In genomic region chr5:176486189-176486757, GRCh38 we compare ENCODE assay signal across 1 cellular context.
TF ChIP-seq lines count a peak whose summit lies in the region.

No MANE protein-coding gene starts in this region.

TF ChIP-seq in GM23338, 12 proteins besides CTCF, POLR2A, EP300 and RAD21 (continued from another document):
- TF ChIP-seq, protein P1, sequence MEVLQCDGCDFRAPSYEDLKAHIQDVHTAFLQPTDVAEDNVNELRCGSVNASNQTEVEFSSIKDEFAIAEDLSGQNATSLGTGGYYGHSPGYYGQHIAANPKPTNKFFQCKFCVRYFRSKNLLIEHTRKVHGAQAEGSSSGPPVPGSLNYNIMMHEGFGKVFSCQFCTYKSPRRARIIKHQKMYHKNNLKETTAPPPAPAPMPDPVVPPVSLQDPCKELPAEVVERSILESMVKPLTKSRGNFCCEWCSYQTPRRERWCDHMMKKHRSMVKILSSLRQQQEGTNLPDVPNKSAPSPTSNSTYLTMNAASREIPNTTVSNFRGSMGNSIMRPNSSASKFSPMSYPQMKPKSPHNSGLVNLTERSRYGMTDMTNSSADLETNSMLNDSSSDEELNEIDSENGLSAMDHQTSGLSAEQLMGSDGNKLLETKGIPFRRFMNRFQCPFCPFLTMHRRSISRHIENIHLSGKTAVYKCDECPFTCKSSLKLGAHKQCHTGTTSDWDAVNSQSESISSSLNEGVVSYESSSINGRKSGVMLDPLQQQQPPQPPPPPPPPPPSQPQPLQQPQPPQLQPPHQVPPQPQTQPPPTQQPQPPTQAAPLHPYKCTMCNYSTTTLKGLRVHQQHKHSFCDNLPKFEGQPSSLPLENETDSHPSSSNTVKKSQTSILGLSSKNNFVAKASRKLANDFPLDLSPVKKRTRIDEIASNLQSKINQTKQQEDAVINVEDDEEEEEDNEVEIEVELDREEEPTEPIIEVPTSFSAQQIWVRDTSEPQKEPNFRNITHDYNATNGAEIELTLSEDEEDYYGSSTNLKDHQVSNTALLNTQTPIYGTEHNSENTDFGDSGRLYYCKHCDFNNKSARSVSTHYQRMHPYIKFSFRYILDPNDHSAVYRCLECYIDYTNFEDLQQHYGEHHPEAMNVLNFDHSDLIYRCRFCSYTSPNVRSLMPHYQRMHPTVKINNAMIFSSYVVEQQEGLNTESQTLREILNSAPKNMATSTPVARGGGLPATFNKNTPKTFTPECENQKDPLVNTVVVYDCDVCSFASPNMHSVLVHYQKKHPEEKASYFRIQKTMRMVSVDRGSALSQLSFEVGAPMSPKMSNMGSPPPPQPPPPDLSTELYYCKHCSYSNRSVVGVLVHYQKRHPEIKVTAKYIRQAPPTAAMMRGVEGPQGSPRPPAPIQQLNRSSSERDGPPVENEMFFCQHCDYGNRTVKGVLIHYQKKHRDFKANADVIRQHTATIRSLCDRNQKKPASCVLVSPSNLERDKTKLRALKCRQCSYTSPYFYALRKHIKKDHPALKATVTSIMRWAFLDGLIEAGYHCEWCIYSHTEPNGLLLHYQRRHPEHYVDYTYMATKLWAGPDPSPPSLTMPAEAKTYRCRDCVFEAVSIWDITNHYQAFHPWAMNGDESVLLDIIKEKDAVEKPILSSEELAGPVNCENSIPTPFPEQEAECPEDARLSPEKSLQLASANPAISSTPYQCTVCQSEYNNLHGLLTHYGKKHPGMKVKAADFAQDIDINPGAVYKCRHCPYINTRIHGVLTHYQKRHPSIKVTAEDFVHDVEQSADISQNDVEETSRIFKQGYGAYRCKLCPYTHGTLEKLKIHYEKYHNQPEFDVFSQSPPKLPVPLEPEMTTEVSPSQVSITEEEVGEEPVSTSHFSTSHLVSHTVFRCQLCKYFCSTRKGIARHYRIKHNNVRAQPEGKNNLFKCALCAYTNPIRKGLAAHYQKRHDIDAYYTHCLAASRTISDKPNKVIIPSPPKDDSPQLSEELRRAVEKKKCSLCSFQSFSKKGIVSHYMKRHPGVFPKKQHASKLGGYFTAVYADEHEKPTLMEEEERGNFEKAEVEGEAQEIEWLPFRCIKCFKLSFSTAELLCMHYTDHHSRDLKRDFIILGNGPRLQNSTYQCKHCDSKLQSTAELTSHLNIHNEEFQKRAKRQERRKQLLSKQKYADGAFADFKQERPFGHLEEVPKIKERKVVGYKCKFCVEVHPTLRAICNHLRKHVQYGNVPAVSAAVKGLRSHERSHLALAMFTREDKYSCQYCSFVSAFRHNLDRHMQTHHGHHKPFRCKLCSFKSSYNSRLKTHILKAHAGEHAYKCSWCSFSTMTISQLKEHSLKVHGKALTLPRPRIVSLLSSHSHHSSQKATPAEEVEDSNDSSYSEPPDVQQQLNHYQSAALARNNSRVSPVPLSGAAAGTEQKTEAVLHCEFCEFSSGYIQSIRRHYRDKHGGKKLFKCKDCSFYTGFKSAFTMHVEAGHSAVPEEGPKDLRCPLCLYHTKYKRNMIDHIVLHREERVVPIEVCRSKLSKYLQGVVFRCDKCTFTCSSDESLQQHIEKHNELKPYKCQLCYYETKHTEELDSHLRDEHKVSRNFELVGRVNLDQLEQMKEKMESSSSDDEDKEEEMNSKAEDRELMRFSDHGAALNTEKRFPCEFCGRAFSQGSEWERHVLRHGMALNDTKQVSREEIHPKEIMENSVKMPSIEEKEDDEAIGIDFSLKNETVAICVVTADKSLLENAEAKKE (CRISPR knock-in tag; IDR thresholded peaks at IDR 0.05): no peak
- TF ChIP-seq, protein P2, sequence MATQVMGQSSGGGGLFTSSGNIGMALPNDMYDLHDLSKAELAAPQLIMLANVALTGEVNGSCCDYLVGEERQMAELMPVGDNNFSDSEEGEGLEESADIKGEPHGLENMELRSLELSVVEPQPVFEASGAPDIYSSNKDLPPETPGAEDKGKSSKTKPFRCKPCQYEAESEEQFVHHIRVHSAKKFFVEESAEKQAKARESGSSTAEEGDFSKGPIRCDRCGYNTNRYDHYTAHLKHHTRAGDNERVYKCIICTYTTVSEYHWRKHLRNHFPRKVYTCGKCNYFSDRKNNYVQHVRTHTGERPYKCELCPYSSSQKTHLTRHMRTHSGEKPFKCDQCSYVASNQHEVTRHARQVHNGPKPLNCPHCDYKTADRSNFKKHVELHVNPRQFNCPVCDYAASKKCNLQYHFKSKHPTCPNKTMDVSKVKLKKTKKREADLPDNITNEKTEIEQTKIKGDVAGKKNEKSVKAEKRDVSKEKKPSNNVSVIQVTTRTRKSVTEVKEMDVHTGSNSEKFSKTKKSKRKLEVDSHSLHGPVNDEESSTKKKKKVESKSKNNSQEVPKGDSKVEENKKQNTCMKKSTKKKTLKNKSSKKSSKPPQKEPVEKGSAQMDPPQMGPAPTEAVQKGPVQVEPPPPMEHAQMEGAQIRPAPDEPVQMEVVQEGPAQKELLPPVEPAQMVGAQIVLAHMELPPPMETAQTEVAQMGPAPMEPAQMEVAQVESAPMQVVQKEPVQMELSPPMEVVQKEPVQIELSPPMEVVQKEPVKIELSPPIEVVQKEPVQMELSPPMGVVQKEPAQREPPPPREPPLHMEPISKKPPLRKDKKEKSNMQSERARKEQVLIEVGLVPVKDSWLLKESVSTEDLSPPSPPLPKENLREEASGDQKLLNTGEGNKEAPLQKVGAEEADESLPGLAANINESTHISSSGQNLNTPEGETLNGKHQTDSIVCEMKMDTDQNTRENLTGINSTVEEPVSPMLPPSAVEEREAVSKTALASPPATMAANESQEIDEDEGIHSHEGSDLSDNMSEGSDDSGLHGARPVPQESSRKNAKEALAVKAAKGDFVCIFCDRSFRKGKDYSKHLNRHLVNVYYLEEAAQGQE (IDR thresholded peaks at IDR 0.05; ENCODE audit: unreplicated experiment): no peak
- TF ChIP-seq EZH2phosphoT487 (IDR thresholded peaks at IDR 0.05; ENCODE audit: unreplicated experiment) (no peak), STAT1 (IDR thresholded peaks at IDR 0.05; ENCODE audit: unreplicated experiment) (no peak), ZNF114 (CRISPR knock-in tag; IDR thresholded peaks at IDR 0.05) (no peak), EZH2 (IDR thresholded peaks at IDR 0.05; ENCODE audit: low read depth, unreplicated experiment) (no peak), ZNF331 (CRISPR knock-in tag; IDR thresholded peaks at IDR 0.05; ENCODE audit: low read depth) (no peak), ETS1 (IDR thresholded peaks at IDR 0.05) (no peak), JUNB (IDR thresholded peaks at IDR 0.05; ENCODE audit: unreplicated experiment) (no peak)
